ENCODE assay signal across 1 cellular context in genomic region chr10:124162774-124163354, GRCh38.
TF ChIP-seq lines count a peak whose summit lies in the region.

No MANE protein-coding gene starts in this region.

TF ChIP-seq in GM23338, 12 proteins besides CTCF, POLR2A, EP300 and RAD21 (continued from another document):
- TF ChIP-seq, protein P1, sequence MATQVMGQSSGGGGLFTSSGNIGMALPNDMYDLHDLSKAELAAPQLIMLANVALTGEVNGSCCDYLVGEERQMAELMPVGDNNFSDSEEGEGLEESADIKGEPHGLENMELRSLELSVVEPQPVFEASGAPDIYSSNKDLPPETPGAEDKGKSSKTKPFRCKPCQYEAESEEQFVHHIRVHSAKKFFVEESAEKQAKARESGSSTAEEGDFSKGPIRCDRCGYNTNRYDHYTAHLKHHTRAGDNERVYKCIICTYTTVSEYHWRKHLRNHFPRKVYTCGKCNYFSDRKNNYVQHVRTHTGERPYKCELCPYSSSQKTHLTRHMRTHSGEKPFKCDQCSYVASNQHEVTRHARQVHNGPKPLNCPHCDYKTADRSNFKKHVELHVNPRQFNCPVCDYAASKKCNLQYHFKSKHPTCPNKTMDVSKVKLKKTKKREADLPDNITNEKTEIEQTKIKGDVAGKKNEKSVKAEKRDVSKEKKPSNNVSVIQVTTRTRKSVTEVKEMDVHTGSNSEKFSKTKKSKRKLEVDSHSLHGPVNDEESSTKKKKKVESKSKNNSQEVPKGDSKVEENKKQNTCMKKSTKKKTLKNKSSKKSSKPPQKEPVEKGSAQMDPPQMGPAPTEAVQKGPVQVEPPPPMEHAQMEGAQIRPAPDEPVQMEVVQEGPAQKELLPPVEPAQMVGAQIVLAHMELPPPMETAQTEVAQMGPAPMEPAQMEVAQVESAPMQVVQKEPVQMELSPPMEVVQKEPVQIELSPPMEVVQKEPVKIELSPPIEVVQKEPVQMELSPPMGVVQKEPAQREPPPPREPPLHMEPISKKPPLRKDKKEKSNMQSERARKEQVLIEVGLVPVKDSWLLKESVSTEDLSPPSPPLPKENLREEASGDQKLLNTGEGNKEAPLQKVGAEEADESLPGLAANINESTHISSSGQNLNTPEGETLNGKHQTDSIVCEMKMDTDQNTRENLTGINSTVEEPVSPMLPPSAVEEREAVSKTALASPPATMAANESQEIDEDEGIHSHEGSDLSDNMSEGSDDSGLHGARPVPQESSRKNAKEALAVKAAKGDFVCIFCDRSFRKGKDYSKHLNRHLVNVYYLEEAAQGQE (IDR thresholded peaks at IDR 0.05; ENCODE audit: unreplicated experiment) = no peak
